Comparison of ENCODE assay signal across 25 cellular contexts in genomic region chr1:58033311-58033710, GRCh38.
"Had no signal": no experiment of that assay in that cellular context is flagged by ENCODE, and none has a peak within 500 bp of the region (broad histone marks: within the 10 kb centered on the region; RNA-seq: fewer than 3 reads in every experiment).

No MANE protein-coding gene starts in this region.

- ATAC-seq: esophagus mucosa; gastroesophageal sphincter; heart left ventricle; left ventricle myocardium superior; lower lobe of right lung; natural killer cell; psoas muscle; right cardiac atrium; stimulated activated naive B cell treated with anti-CD40 and anti-IgM and Interleukin-4, amounts not matched to agents 10 μg/mL and 1 μg/mL and 100 μg/mL, for 72 hours; upper lobe of right lung had no signal

- H3K27ac Mint-ChIP-seq: dendritic cell treated with granulocyte-macrophage colony-stimulating factor and Interleukin-4, amounts not matched to agents 40 ng/mL and 50 ng/mL, for 4 days; endodermal cell; natural killer cell; stimulated activated naive B cell treated with anti-CD40 and anti-IgM and Interleukin-4, amounts not matched to agents 10 μg/mL and 1 μg/mL and 100 μg/mL, for 72 hours; stimulated activated naive CD8-positive, alpha-beta T cell treated with anti-CD3 and anti-CD28 coated beads, Interleukin-15, Interleukin-2, amounts not matched to agents 100 ng/mL and 50 ng/mL, for 24 hours had no signal

- H3K9me3 ChIP-seq: gastroesophageal sphincter, heart left ventricle, lower lobe of right lung, ovary, psoas muscle, spleen, transverse colon, upper lobe of right lung, uterus had no signal

- H3K4me2 ChIP-seq: hepatocyte had no signal

- H3K4me1 ChIP-seq: gastroesophageal sphincter, heart left ventricle, lower lobe of right lung, psoas muscle, spleen, transverse colon, upper lobe of right lung, uterus had no signal

- H3K79me2 ChIP-seq: hepatocyte had no signal

- H3K4me3 ChIP-seq: gastroesophageal sphincter, heart left ventricle, hepatocyte, lower lobe of right lung, ovary, psoas muscle, skin epidermis, spleen, transverse colon, upper lobe of right lung, uterus had no signal

- H2AFZ ChIP-seq: hepatocyte had no signal

- H3K27ac ChIP-seq: epithelial cell of prostate, gastroesophageal sphincter, heart left ventricle, hepatocyte, lower lobe of right lung, ovary, psoas muscle, skin epidermis, spleen, transverse colon, upper lobe of right lung, uterus had no signal

- H3K36me3 ChIP-seq: gastroesophageal sphincter, heart left ventricle, lower lobe of right lung, ovary, spleen, transverse colon, upper lobe of right lung, uterus had no signal

- H3K4me1 Mint-ChIP-seq: natural killer cell had no signal

- DNase-seq: effector CD8-positive, alpha-beta T cell; endodermal cell; foreskin fibroblast; heart left ventricle; left ventricle myocardium superior; lower lobe of right lung; natural killer cell; occipital lobe; ovary; posterior cingulate gyrus; psoas muscle; right cardiac atrium; spleen; stimulated activated CD4-positive, alpha-beta T cell treated with anti-CD3 and anti-CD28 coated beads, Interleukin-4, amount 100 ng/mL, for 4 hours; stimulated activated naive B cell treated with anti-CD40 and anti-IgM and Interleukin-4, amounts not matched to agents 10 μg/mL and 1 μg/mL and 100 μg/mL, for 72 hours; transverse colon; upper lobe of right lung; uterus had no signal

- H3K4me3 Mint-ChIP-seq: dendritic cell treated with granulocyte-macrophage colony-stimulating factor and Interleukin-4, amounts not matched to agents 40 ng/mL and 50 ng/mL, for 4 days; endodermal cell; natural killer cell; stimulated activated naive B cell treated with anti-CD40 and anti-IgM and Interleukin-4, amounts not matched to agents 10 μg/mL and 1 μg/mL and 100 μg/mL, for 72 hours; stimulated activated naive CD8-positive, alpha-beta T cell treated with anti-CD3 and anti-CD28 coated beads, Interleukin-15, Interleukin-2, amounts not matched to agents 100 ng/mL and 50 ng/mL, for 24 hours had no signal

- H3K9me3 Mint-ChIP-seq: dendritic cell treated with granulocyte-macrophage colony-stimulating factor and Interleukin-4, amounts not matched to agents 40 ng/mL and 50 ng/mL, for 4 days; endodermal cell; natural killer cell; stimulated activated naive B cell treated with anti-CD40 and anti-IgM and Interleukin-4, amounts not matched to agents 10 μg/mL and 1 μg/mL and 100 μg/mL, for 72 hours; stimulated activated naive CD8-positive, alpha-beta T cell treated with anti-CD3 and anti-CD28 coated beads, Interleukin-15, Interleukin-2, amounts not matched to agents 100 ng/mL and 50 ng/mL, for 24 hours had no signal

- H3K27me3 ChIP-seq: ovary, transverse colon, upper lobe of right lung, uterus had no signal

- H3K36me3 Mint-ChIP-seq: natural killer cell; stimulated activated naive B cell treated with anti-CD40 and anti-IgM and Interleukin-4, amounts not matched to agents 10 μg/mL and 1 μg/mL and 100 μg/mL, for 72 hours had no signal
